Comparison of ENCODE assay signal across 13 cellular contexts in the genomic region with DNA sequence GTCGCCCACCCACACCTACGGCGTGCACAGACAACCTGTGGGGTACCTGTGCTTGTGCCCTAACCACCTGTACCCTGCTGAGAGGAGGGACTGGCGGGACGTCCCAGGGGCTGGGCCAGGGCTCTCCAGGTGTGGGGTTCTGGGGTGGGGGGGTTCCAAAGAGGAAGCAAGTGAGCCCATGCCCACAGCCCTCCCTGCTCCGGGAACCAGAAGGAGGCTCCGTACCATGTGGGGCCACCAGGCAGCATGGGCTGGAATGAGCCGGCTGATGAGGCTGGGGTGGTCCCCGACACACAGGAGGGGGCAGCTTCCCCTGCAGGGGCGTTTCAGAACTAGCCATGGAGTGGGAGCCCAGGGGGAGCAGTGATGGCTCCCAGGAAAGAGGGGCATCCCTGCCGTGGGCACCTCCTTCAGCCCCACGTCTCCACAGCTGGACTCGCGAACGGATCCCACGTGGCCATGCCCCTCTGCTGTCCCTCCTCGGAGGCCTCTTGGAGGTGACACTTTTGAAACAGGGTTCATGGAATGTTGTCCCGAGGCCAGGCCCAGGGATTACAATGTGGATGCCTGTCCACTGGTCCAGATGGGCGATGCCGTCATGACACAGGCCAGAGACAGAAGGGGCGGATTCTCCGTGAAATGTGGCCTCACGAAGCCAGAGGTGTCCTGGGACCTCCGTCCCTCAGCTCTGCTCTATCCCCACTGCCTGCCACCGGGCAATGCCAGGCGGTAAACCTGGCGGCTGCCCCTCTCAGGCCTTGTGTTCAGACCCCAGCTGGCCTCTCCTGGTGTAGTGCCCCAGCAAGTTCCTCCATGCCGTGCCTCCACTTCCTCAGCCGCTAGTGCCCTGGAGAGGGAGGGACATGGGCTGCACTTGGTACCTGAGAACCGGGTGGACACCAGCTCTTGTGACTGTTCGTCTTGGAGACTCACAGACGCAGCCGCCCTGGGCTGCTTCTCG. TPM values are rescaled to one million over a fixed set of nuclear protein-coding genes. Genes with fewer than 3 reads are reported as not detected.
DNase-seq lines count a peak whose midpoint lies in the region; ATAC-seq, FAIRE-seq and TF ChIP-seq lines count a peak whose summit lies in the region.
"Had no signal": no experiment of that assay in that cellular context is flagged by ENCODE, and none has a peak within 500 bp of the region (broad histone marks: within the 10 kb centered on the region; RNA-seq: fewer than 3 reads in every experiment).

No MANE protein-coding gene starts in this region.

- H4K8ac ChIP-seq in mesenchymal stem cell (ENCODE audit: low read length), result no peak overlapping the region

- no peak overlapping the region for H3K14ac ChIP-seq in mesenchymal stem cell (ENCODE audit: low read length in 2 of 2)

- H3K79me1 ChIP-seq in mesenchymal stem cell (replicated peaks; ENCODE audit: low read length, poor library complexity, severe bottlenecking), result no peaks in the 10 kb centered on the region

- no peaks in the 10 kb centered on the region for H4K20me1 ChIP-seq in HepG2 (ENCODE audit: insufficient read depth, low read length)
- no peaks in the 10 kb centered on the region for H4K20me1 ChIP-seq in osteoblast (ENCODE audit: insufficient read depth, low read length)
- H4K20me1 ChIP-seq: BLaER1 had no signal

- H3K4me2 ChIP-seq in HepG2 (ENCODE audit: low read depth, low read length) (no peak overlapping the region), mesenchymal stem cell (ENCODE audit: low read length, poor library complexity, severe bottlenecking) (no peak overlapping the region), osteoblast (ENCODE audit: insufficient read depth, low read length) (no peak overlapping the region)
- H3K4me2 ChIP-seq: BLaER1 had no signal

- no peak overlapping the region for H2BK12ac ChIP-seq in mesenchymal stem cell (ENCODE audit: low read length in 2 of 2)

- H3K27me3 ChIP-seq in right lobe of liver (no peaks in the 10 kb centered on the region), HepG2 (ENCODE audit: control insufficient read depth in 1 of 2, insufficient read depth in 2 of 2, low read length in 2 of 2) (peaks cover 16 to 54% of the 10 kb centered on the region in 2 experiments), mesenchymal stem cell (ENCODE audit: control insufficient read depth in 1 of 2, insufficient read depth in 1 of 2, low read length in 2 of 2) (peaks cover 0 to 29% of the 10 kb centered on the region in 2 experiments), sigmoid colon (peaks cover 0 to 7% (median 6%) of the 10 kb centered on the region in 3 donors), osteoblast (ENCODE audit: insufficient read depth, low read length) (no peaks in the 10 kb centered on the region)
- H3K27me3 ChIP-seq: BLaER1 had no signal

- ATAC-seq in right lobe of liver (no peak), HepG2 (no peak)

- TF ChIP-seq EP300 in HepG2 (IDR thresholded peaks at IDR 0.05; ENCODE audit: low read depth in 2 of 2, low read length in 2 of 2) (no peak), HepG2 (CRISPR knock-in tag; IDR thresholded peaks at IDR 0.05; ENCODE audit: borderline replicate concordance) (no peak), sigmoid colon (IDR thresholded peaks at IDR 0.05) (no peak)

- H3K27ac ChIP-seq in right lobe of liver, result no peak overlapping the region
- no peak overlapping the region for H3K27ac ChIP-seq in HepG2 (ENCODE audit: extremely low read length, insufficient read depth, low read length)
- no peak overlapping the region for H3K27ac ChIP-seq in mesenchymal stem cell (ENCODE audit: low read length, poor library complexity, severe bottlenecking)
- no peak overlapping the region for H3K27ac ChIP-seq in sigmoid colon
- no peak overlapping the region for H3K27ac ChIP-seq in osteoblast (ENCODE audit: low read depth, low read length)
- H3K27ac ChIP-seq: BLaER1, GM23248 had no signal

- DNase-seq in right lobe of liver (peak in 2 of 3 donors; percentile 31 to 45), HepG2 (ENCODE audit: low spot score) (no peak), mesenchymal stem cell (no peak), sigmoid colon (peak; percentile 57), NCI-H187 treated with DMSO at 0.1 percent for 48 hours (lab: John Stamatoyannopoulos, UW) (no peak), osteoblast (ENCODE audit: insufficient read length, low spot score, missing footprints) (no peak), DMS114 treated with DMSO at 0.1 percent for 48 hours (lab: John Stamatoyannopoulos, UW; ENCODE audit: unreplicated experiment) (no peak), inferior parietal cortex (ENCODE audit: extremely low spot score) (no peak)
- DNase-seq: 8988T, AML-193, GM23248, H7 had no signal

- no peak for FAIRE-seq in HepG2 (lab: Jason Lieb, UNC)

- TF ChIP-seq CTCF in right lobe of liver (IDR thresholded peaks at IDR 0.05) (no peak), HepG2 (CRISPR knock-in tag; IDR thresholded peaks at IDR 0.05) (no peak), sigmoid colon (IDR thresholded peaks at IDR 0.05) (no peak), osteoblast (IDR thresholded peaks at IDR 0.05; ENCODE audit: extremely low read depth, low read depth, low read length) (no peak)

- no peaks in the 10 kb centered on the region for H3K9me3 ChIP-seq in right lobe of liver
- H3K9me3 ChIP-seq in HepG2 (ENCODE audit: low read length), result no peaks in the 10 kb centered on the region
- H3K9me3 ChIP-seq in mesenchymal stem cell (ENCODE audit: control insufficient read depth, low read length), result peaks cover 12% of the 10 kb centered on the region
- peaks cover 0 to 5% (median 1%) of the 10 kb centered on the region in 4 donors for H3K9me3 ChIP-seq in sigmoid colon
- peaks cover 3% of the 10 kb centered on the region for H3K9me3 ChIP-seq in osteoblast (ENCODE audit: low read depth, low read length)
- H3K9me3 ChIP-seq: BLaER1 had no signal

- H2BK120ac ChIP-seq in mesenchymal stem cell (ENCODE audit: low read depth, low read length), result no peak overlapping the region

- TF ChIP-seq POLR2A in right lobe of liver (IDR thresholded peaks at IDR 0.05), result no peak
- TF ChIP-seq POLR2A in HepG2 (IDR thresholded peaks at IDR 0.05; ENCODE audit: insufficient read depth in 1 of 2, low read depth in 2 of 2, low read length in 2 of 2), result no peak
- no peak for TF ChIP-seq POLR2A in sigmoid colon (IDR thresholded peaks at IDR 0.05)

- no peak overlapping the region for H3K4ac ChIP-seq in mesenchymal stem cell (ENCODE audit: low read depth in 1 of 2, low read length in 2 of 2)

- H3K18ac ChIP-seq in mesenchymal stem cell (ENCODE audit: low read depth in 1 of 2, low read length in 2 of 2), result no peak overlapping the region

- H2AK5ac ChIP-seq in mesenchymal stem cell (ENCODE audit: low read length, severe bottlenecking), result no peak overlapping the region

- H3K4me1 ChIP-seq in right lobe of liver (no peaks in the 10 kb centered on the region), HepG2 (ENCODE audit: insufficient read depth, low read length) (no peaks in the 10 kb centered on the region), mesenchymal stem cell (ENCODE audit: control insufficient read depth, insufficient read depth, low read depth, low read length) (no peaks in the 10 kb centered on the region), sigmoid colon (no peaks in the 10 kb centered on the region), osteoblast (ENCODE audit: insufficient read depth, low read length) (no peaks in the 10 kb centered on the region)

- H3K79me2 ChIP-seq in HepG2 (ENCODE audit: insufficient read depth, low read length), result no peaks in the 10 kb centered on the region
- no peaks in the 10 kb centered on the region for H3K79me2 ChIP-seq in osteoblast (ENCODE audit: insufficient read depth, low read length)

- no TSS peak for BruUV-seq in HepG2 (replicated peaks; lab: Mats Ljungman, UMichigan)

- no peak for TF ChIP-seq RAD21 in HepG2 (CRISPR knock-in tag; IDR thresholded peaks at IDR 0.05)

- in situ Hi-C loops in HepG2 (cut with HindIII; ENCODE audit: extremely low pct_ligation_motif_present, low pct_unique_long_range_greater_than_20kb), result no loop called here

- no peak overlapping the region for H3K9ac ChIP-seq in HepG2 (ENCODE audit: insufficient read depth, low read depth, low read length)
- H3K9ac ChIP-seq in mesenchymal stem cell (ENCODE audit: low read length), result no peak overlapping the region
- H3K9ac ChIP-seq: BLaER1, GM23248 had no signal

- H3K36me3 ChIP-seq in right lobe of liver (no peaks in the 10 kb centered on the region), HepG2 (replicated peaks in 1 of 2; ENCODE audit: control insufficient read depth in 1 of 2, insufficient read depth in 2 of 2, low read length in 2 of 2) (no peaks in the 10 kb centered on the region), mesenchymal stem cell (ENCODE audit: control insufficient read depth in 1 of 2, insufficient read depth in 2 of 2, low read depth in 1 of 2, low read length in 2 of 2) (no peaks in the 10 kb centered on the region), sigmoid colon (no peaks in the 10 kb centered on the region), osteoblast (ENCODE audit: insufficient read depth, low read length) (no peaks in the 10 kb centered on the region)
- H3K36me3 ChIP-seq: BLaER1 had no signal

- H2AFZ ChIP-seq in HepG2 (ENCODE audit: low read length), result no peak overlapping the region
- no peak overlapping the region for H2AFZ ChIP-seq in mesenchymal stem cell (ENCODE audit: low read depth, low read length)
- no peak overlapping the region for H2AFZ ChIP-seq in osteoblast (ENCODE audit: low read length)
- H2AFZ ChIP-seq: GM23248 had no signal

- 59% methylated on average over 12 of the region's 34 CpGs for WGBS in right lobe of liver (ENCODE audit: insufficient coverage, low coverage, low lambda C conversion rate, missing lambda C conversion rate)
- 39% methylated on average over 15 of the region's 34 CpGs for WGBS in HepG2 (ENCODE audit: low lambda C conversion rate)
- WGBS in mesenchymal stem cell, result 84% methylated on average over 34 of the region's 34 CpGs
- 87% methylated on average over 34 of the region's 34 CpGs for WGBS in sigmoid colon, 2 donors

- POLR2A ChIA-PET in HepG2 (lab: Yijun Ruan, JAX), result no interaction called here

- no peak overlapping the region for H3K23ac ChIP-seq in mesenchymal stem cell (ENCODE audit: low read length in 2 of 2)

- no peak overlapping the region for H3K4me3 ChIP-seq in right lobe of liver
- H3K4me3 ChIP-seq in HepG2 (replicated peaks in 1 of 3; ENCODE audit: insufficient read depth in 1 of 3, low read depth in 2 of 3, low read length in 3 of 3), result no peak overlapping the region
- H3K4me3 ChIP-seq in mesenchymal stem cell (ENCODE audit: insufficient read depth in 1 of 2, low read depth in 1 of 2, low read length in 2 of 2), result no peak overlapping the region
- no peak overlapping the region for H3K4me3 ChIP-seq in sigmoid colon
- no peak overlapping the region for H3K4me3 ChIP-seq in osteoblast (ENCODE audit: insufficient read depth, low read length)
- H3K4me3 ChIP-seq: BLaER1, GM23248 had no signal

- H2BK5ac ChIP-seq in mesenchymal stem cell (ENCODE audit: low read depth, low read length, poor library complexity, severe bottlenecking), result no peak overlapping the region

- CTCF ChIA-PET in HepG2 (lab: Yijun Ruan, JAX; ENCODE audit: low intra/inter-chr PET ratio, low total read pairs), result no interaction called here

- peak overlapping the region; percentile 18 for H4K91ac ChIP-seq in mesenchymal stem cell (ENCODE audit: low read length)

- no peak overlapping the region for H2BK15ac ChIP-seq in mesenchymal stem cell (ENCODE audit: low read depth, poor library complexity, severe bottlenecking)

- intact Hi-C loops in right lobe of liver (cut with DNase I), result no loop called here
- intact Hi-C loops in HepG2 (cut with micrococcal nuclease; ENCODE audit: unreplicated experiment), result no loop called here
- intact Hi-C loops in sigmoid colon (cut with DNase I), result no loop called here

RNA-seq across cellular contexts. Expression of a gene that starts 33.6 kb away (rescaled TPM):
- total RNA-seq in right lobe of liver (not detected), HepG2 (2016; rRNA removed; fragmentation: Illumina TruSeq; extraction: Trizol) (not detected in 2 replicates), sigmoid colon (not detected), osteoblast (not detected in 2 replicates)
- not detected in 2 replicates for total RNA-seq in HepG2 (2016; cell fraction: cytosol; rRNA removed; fragmentation: Illumina TruSeq; extraction: Trizol; ENCODE audit: low read depth)
- total RNA-seq in HepG2 (2016; cell fraction: insoluble cytoplasmic fraction; rRNA removed; fragmentation: Illumina TruSeq; extraction: Trizol), result not detected in 2 replicates
- not detected in 2 replicates for total RNA-seq in HepG2 (2016; cell fraction: membrane; rRNA removed; fragmentation: Illumina TruSeq; extraction: Trizol)
- not detected in 2 replicates for total RNA-seq in HepG2 (2016; cell fraction: nucleus; rRNA removed; fragmentation: Illumina TruSeq; extraction: Trizol)
- polyA plus RNA-seq in HepG2 (2011; rRNA removed) (not detected in 2 replicates), sigmoid colon (under 1 TPM in 1 of 3 donors, not detected in 2; 0.06 TPM)
- polyA plus RNA-seq in HepG2 (2011; cell fraction: cytosol; rRNA removed), result not detected in 2 replicates
- polyA plus RNA-seq in HepG2 (2011; cell fraction: nucleus; rRNA removed), result not detected in 2 replicates
- not detected in 2 replicates for polyA plus RNA-seq in HepG2 (2012)
- not detected in 2 replicates for polyA plus RNA-seq in HepG2 (2016; cell fraction: cytosol; fragmentation: Illumina TruSeq; extraction: Trizol; ENCODE audit: low read depth)
- not detected in 2 replicates for polyA plus RNA-seq in HepG2 (2016; cell fraction: insoluble cytoplasmic fraction; fragmentation: Illumina TruSeq; extraction: Trizol; ENCODE audit: low read depth)
- polyA plus RNA-seq in HepG2 (2016; cell fraction: membrane; fragmentation: Illumina TruSeq; extraction: Trizol; ENCODE audit: low read depth), result not detected in 2 replicates
- polyA plus RNA-seq in HepG2 (2016; cell fraction: nucleus; fragmentation: Illumina TruSeq; extraction: Trizol; ENCODE audit: insufficient read depth, low read depth), result not detected in 2 replicates
- polyA minus RNA-seq in HepG2 (2011; rRNA and poly(A)+ RNA removed; ENCODE audit: low replicate concordance), result 0.09 TPM in 1 of 2 replicates, not detected in the other
- polyA minus RNA-seq in HepG2 (2011; cell fraction: cytosol; rRNA and poly(A)+ RNA removed), result not detected in 2 replicates
- polyA minus RNA-seq in HepG2 (2011; cell fraction: nucleus; rRNA and poly(A)+ RNA removed), result not detected in 2 replicates
- not detected for polyA plus RNA-seq in mesenchymal stem cell (2013, experiment 1 of 2)
- polyA plus RNA-seq in mesenchymal stem cell (2013, experiment 2 of 2), result not detected
- total RNA-seq: GM23248 had no signal
- polyA plus RNA-seq: GM23248 had no signal

Comparison
In these comparisons a context has a peak if more than half of its experiments do, and no peak if none do; other contexts are left out.
1. DNase-seq: peak in right lobe of liver (2 of 3) and sigmoid colon (single experiment); none in HepG2 (single experiment), mesenchymal stem cell (single experiment), NCI-H187 treated with DMSO at 0.1 percent for 48 hours (single experiment), osteoblast (single experiment), DMS114 treated with DMSO at 0.1 percent for 48 hours (single experiment) and inferior parietal cortex (single experiment).